ENCODE assay signal across 8 cellular contexts in the genomic region with DNA sequence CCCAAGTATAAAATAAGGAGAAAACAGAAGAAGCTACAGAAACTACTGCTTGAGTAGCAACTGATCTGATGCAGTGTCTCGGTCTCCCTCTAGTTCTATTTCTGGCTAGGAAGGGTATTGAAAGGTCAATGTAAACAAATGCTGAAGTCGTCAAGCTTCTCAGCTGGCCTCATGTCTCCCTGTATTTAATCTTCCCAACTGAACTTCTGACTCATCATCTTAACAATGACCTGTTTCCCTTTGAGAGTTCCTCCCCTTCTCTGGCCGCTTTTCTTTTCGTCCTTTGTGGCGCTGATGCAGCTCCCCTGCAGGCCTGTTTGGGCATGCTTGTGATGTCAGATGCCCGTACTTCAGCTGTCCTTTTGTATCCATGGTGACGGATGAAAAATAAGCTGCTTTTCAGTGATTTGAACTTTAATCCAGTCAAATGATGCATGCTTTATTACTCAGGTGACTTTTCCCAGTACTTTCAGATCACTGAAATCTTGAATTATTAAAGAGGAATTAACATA. TPM values are rescaled to one million over a fixed set of nuclear protein-coding genes. Genes with fewer than 3 reads are reported as not detected.
DNase-seq lines count a peak whose midpoint lies in the region; ATAC-seq and TF ChIP-seq lines count a peak whose summit lies in the region.

No MANE protein-coding gene starts in this region.

- no peaks in the 10 kb centered on the region for H3K9me3 ChIP-seq in BE2C

- peaks cover 11% of the 10 kb centered on the region for H3K4me1 ChIP-seq in BE2C

- H3K36me3 ChIP-seq in BE2C = no peaks in the 10 kb centered on the region

- H3K27ac ChIP-seq in VCaP = no peak overlapping the region

- peak; percentile 68 for DNase-seq in BE2C
- DNase-seq in NCI-H2107 treated with DMSO at 0.1 percent for 48 hours (lab: John Stamatoyannopoulos, UW; ENCODE audit: unreplicated experiment) = peak; percentile 95
- DNase-seq in globus pallidus (ENCODE audit: low spot score) = peak; percentile 90
- no peak for DNase-seq in omental fat pad (ENCODE audit: low spot score)
- no peak for DNase-seq in effector CD8-positive, alpha-beta T cell (lab: John Stamatoyannopoulos, UW)

- peak; percentile 64 for TF ChIP-seq CTCF in BE2C (IDR thresholded peaks at IDR 0.05; ENCODE audit: low read depth, low read length)
- TF ChIP-seq CTCF in VCaP (conservative IDR thresholded peaks at IDR 0.05) = peak; percentile 47
- no peak for TF ChIP-seq CTCF in omental fat pad (IDR thresholded peaks at IDR 0.05)

- H3K4me3 ChIP-seq in BE2C (ENCODE audit: low read depth, low read length) = peak overlapping the region; percentile 25

- H3K27me3 ChIP-seq in BE2C = no peaks in the 10 kb centered on the region

- ATAC-seq in GM18907 (IDR thresholded peaks at IDR 0.05; ENCODE audit: unreplicated experiment) (peak; percentile 85), HG03064 (IDR thresholded peaks at IDR 0.05; ENCODE audit: low read depth, unreplicated experiment) (peak; percentile 67), omental fat pad (ENCODE audit: low FRiP score) (peak; percentile 97)

RNA-seq across cellular contexts. Expression of a gene that starts 7.8 kb away (rescaled TPM):
- 0.91 TPM for polyA plus RNA-seq in BE2C (2012; ENCODE audit: insufficient read depth, insufficient read length, low read depth)
- 1 to 10 TPM; 3.4 to 9.0 (median 4.9) TPM for total RNA-seq in omental fat pad

Comparison
In these comparisons a context has a peak if more than half of its experiments do, and no peak if none do; other contexts are left out.
1. DNase-seq: peak in BE2C (single experiment), NCI-H2107 treated with DMSO at 0.1 percent for 48 hours (single experiment) and globus pallidus (single experiment); none in omental fat pad (single experiment) and effector CD8-positive, alpha-beta T cell (single experiment).
2. CTCF ChIP-seq: peak in BE2C (single experiment) and VCaP (single experiment); none in omental fat pad (0 of 3).
3. Peak in every context shown above with its lines, with median percentiles within 50 percentile points of each other: ATAC-seq.